ENCODE assay signal across 8 cellular contexts in the genomic region with DNA sequence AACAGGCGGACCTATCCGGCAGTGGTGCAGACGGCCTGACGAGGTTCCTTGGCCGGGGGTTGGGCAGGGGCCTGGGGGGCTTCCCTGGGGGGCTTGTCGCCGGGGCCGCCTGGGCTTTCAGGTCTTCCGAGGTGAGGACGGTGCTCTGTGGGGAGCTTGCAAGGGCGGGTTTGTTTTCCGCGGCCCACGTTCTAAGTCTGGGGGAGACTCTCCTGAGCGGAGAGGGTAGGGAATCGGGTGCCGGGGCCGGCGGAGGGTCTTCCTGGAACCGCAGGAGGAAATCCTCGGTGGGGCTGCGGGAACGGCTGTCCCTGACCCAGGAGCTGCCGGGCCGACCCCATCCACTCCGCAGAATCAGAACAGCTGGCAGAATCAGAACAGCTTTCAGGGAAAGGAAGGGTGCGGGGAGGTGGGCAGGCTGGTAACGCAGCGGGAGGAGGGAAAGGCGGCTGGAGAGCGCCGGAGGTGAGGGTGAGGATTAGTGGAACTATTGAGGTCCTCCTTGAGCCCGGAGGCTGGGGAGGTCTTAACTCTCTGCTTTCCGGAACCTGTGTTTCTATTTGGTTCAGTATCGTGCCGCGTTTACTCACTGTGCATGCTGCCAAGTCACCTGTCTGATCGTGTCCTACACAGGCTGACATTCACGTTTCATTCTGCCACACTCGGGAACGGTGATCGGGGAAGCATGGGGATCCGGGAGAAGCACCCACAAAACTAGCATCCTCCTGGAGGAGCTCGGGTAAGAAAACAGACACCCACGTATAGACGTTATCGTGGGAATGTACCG. TPM values are rescaled to one million over a fixed set of nuclear protein-coding genes. Genes with fewer than 3 reads are reported as not detected.
DNase-seq lines count a peak whose midpoint lies in the region; ATAC-seq lines count a peak whose summit lies in the region.

No MANE protein-coding gene starts in this region.

- peak; percentile 32 for DNase-seq in CD1c-positive myeloid dendritic cell (ENCODE audit: extremely low spot score)
- peak; percentile 38 for DNase-seq in SK-N-DZ (ENCODE audit: low spot score)
- peak; percentile 53 for DNase-seq in cerebellar cortex (ENCODE audit: low spot score)
- peak in 2 of 3 experiments; percentile 6 to 20 for DNase-seq in stimulated activated CD4-positive, alpha-beta T cell treated with anti-CD3 and anti-CD28 coated beads, TNF-alpha, amount 100 ng/mL, for 24 hours (ENCODE audit: low read depth in 3 of 3)
- DNase-seq in cortex of kidney (lab: John Stamatoyannopoulos, UW): no peak

- ATAC-seq in GM19025 (IDR thresholded peaks at IDR 0.05; ENCODE audit: low read depth, unreplicated experiment): peak; percentile 9
- peak; percentile 17 for ATAC-seq in HG03159 (IDR thresholded peaks at IDR 0.05; ENCODE audit: unreplicated experiment)

- H3K27me3 ChIP-seq in layer of hippocampus (ENCODE audit: control insufficient read depth, insufficient read depth, low read length): no peaks in the 10 kb centered on the region

- peak overlapping the region; percentile 75 for H3K27ac ChIP-seq in layer of hippocampus (ENCODE audit: low read depth, low read length)

RNA-seq across cellular contexts. Expression of gene CPSF4L, which starts 28.9 kb away (rescaled TPM):
- polyA plus RNA-seq in SK-N-DZ (2014; cell fraction: cytosol; rRNA removed): not detected in 2 replicates
- not detected in 2 replicates for polyA plus RNA-seq in SK-N-DZ (2014; cell fraction: nucleus; rRNA removed)

RNA-seq across cellular contexts. Expression of gene COG1, which starts 39.9 kb away (rescaled TPM):
- 22.9 and 29.5 TPM in 2 replicates for polyA plus RNA-seq in SK-N-DZ (2014; cell fraction: cytosol; rRNA removed)
- polyA plus RNA-seq in SK-N-DZ (2014; cell fraction: nucleus; rRNA removed): 42.5 and 60.0 TPM in 2 replicates
